ENCODE assay signal across 1 cellular context in genomic region chr18:45590546-45590945, GRCh38.
TF ChIP-seq lines count a peak whose summit lies in the region.

No MANE protein-coding gene starts in this region.

TF ChIP-seq in IMR-90, 13 proteins besides CTCF, POLR2A, EP300 and RAD21 (continued from another document):
- no peak for TF ChIP-seq USF2 (IDR thresholded peaks at IDR 0.05; ENCODE audit: low read depth, low read length)
- TF ChIP-seq MAZ (IDR thresholded peaks at IDR 0.05; ENCODE audit: borderline replicate concordance, low read depth, low read length): no peak
- no peak for TF ChIP-seq FOS (IDR thresholded peaks at IDR 0.05; ENCODE audit: low read depth, low read length)
- TF ChIP-seq RFX5 (IDR thresholded peaks at IDR 0.05; ENCODE audit: low read depth, low read length): no peak
- no peak for TF ChIP-seq ELK1 (IDR thresholded peaks at IDR 0.05; ENCODE audit: borderline replicate concordance, low read depth, low read length)
- no peak for TF ChIP-seq MXI1 (IDR thresholded peaks at IDR 0.05; ENCODE audit: borderline replicate concordance, low read depth, low read length)
- no peak for TF ChIP-seq SMC3 (IDR thresholded peaks at IDR 0.05; ENCODE audit: low read depth, low read length)
- no peak for TF ChIP-seq BHLHE40 (IDR thresholded peaks at IDR 0.05; ENCODE audit: low read depth, low read length)
- TF ChIP-seq MAFK (IDR thresholded peaks at IDR 0.05; ENCODE audit: low read depth, low read length): no peak
- TF ChIP-seq NFE2L2 (IDR thresholded peaks at IDR 0.05; ENCODE audit: low read depth, low read length): no peak
- TF ChIP-seq CHD1 (IDR thresholded peaks at IDR 0.05; ENCODE audit: low read depth, low read length): no peak
- TF ChIP-seq RCOR1 (IDR thresholded peaks at IDR 0.05; ENCODE audit: insufficient replicate concordance, low read length): no peak
